In genomic region chr18:48459016-48459415, GRCh38 we compare ENCODE assay signal across 15 cellular contexts. TPM values are rescaled to one million over a fixed set of nuclear protein-coding genes. Genes with fewer than 3 reads are reported as not detected.
"Had no signal": no experiment of that assay in that cellular context is flagged by ENCODE, and none has a peak within 500 bp of the region (broad histone marks: within the 10 kb centered on the region; RNA-seq: fewer than 3 reads in every experiment).

No MANE protein-coding gene starts in this region.

- H3K9me3 Mint-ChIP-seq: natural killer cell treated with Interleukin-12 subunit alpha and Interleukin-12 subunit beta and Interleukin-15 and Interleukin-18, amount 100 ng/mL, for 72 hours; stimulated activated naive CD8-positive, alpha-beta T cell treated with anti-CD3 and anti-CD28 coated beads, Interleukin-15, amount 100 ng/mL, for 72 hours; T-cell had no signal

- ATAC-seq: heart right ventricle; natural killer cell treated with Interleukin-12 subunit alpha and Interleukin-12 subunit beta and Interleukin-15 and Interleukin-18, amount 100 ng/mL, for 72 hours; stimulated activated naive CD8-positive, alpha-beta T cell treated with anti-CD3 and anti-CD28 coated beads, Interleukin-15, amount 100 ng/mL, for 72 hours; T-cell had no signal

- DNase-seq: activated CD4-positive, alpha-beta T cell treated with anti-CD3 and anti-CD28 coated beads for 1 hour; activated CD4-positive, alpha-beta T cell treated with anti-CD3 and anti-CD28 coated beads, Interleukin-2, amount 50 U/mL, for 4 hours; activated naive CD4-positive, alpha-beta T cell; activated T-cell treated with anti-CD3 and anti-CD28 coated beads for 4 hours; anterior cingulate cortex; dermis blood vessel endothelial cell; heart right ventricle; right lobe of liver; spleen; stimulated activated naive CD8-positive, alpha-beta T cell treated with anti-CD3 and anti-CD28 coated beads, Interleukin-15, amount 100 ng/mL, for 72 hours; T-cell; T-helper 9 cell; upper lobe of left lung had no signal

- H3K4me3 Mint-ChIP-seq: natural killer cell treated with Interleukin-12 subunit alpha and Interleukin-12 subunit beta and Interleukin-15 and Interleukin-18, amount 100 ng/mL, for 72 hours; stimulated activated naive CD8-positive, alpha-beta T cell treated with anti-CD3 and anti-CD28 coated beads, Interleukin-15, amount 100 ng/mL, for 72 hours; T-cell had no signal

- H3K27ac Mint-ChIP-seq: natural killer cell treated with Interleukin-12 subunit alpha and Interleukin-12 subunit beta and Interleukin-15 and Interleukin-18, amount 100 ng/mL, for 72 hours; progenitor cell of endocrine pancreas; stimulated activated naive CD8-positive, alpha-beta T cell treated with anti-CD3 and anti-CD28 coated beads, Interleukin-15, amount 100 ng/mL, for 72 hours; T-cell had no signal

- H3K36me3 Mint-ChIP-seq: natural killer cell treated with Interleukin-12 subunit alpha and Interleukin-12 subunit beta and Interleukin-15 and Interleukin-18, amount 100 ng/mL, for 72 hours; T-cell had no signal

RNA-seq across cellular contexts. Expression of gene ZBTB7C, which starts 49.8 kb away (rescaled TPM):
- total RNA-seq: dermis blood vessel endothelial cell; natural killer cell treated with Interleukin-12 subunit alpha and Interleukin-12 subunit beta and Interleukin-15 and Interleukin-18, amount 100 ng/mL, for 72 hours had no signal
